17 cellular contexts compared by ENCODE assay signal in the genomic region with DNA sequence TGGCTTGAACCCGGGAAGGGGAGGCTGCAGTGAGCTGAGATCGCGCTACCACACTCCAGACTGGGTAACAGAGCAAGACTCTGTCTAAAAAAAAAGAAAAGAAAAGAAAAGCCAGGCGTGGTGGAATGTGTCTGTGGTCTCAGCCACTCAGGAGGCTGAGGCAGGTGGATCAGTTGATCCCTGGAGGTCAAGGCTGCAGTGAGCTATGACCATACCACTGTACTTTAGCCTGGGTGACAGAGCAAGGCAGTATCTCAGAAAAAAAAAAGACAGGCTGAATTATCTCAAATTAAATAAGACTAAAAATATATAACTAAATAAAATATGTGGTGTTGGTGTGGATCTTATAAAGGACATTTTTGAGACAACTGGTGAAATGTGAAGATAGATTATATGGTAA.
"Had no signal": no experiment of that assay in that cellular context is flagged by ENCODE, and none has a peak within 500 bp of the region (broad histone marks: within the 10 kb centered on the region; RNA-seq: fewer than 3 reads in every experiment).

No MANE protein-coding gene starts in this region.

- ATAC-seq: activated CD4-positive, CD25-positive, alpha-beta regulatory T cell treated with anti-CD3 and anti-CD28 coated beads, Interleukin-2, amount 50 U/mL, for 24 hours; gastroesophageal sphincter had no signal

- H3K9me3 Mint-ChIP-seq: activated CD4-positive, alpha-beta T cell treated with anti-CD3 and anti-CD28 coated beads, Interleukin-2, amount 10 ng/mL, durations not matched to agents 7 days and 5 days; activated T-helper 1 cell treated with anti-CD3 and anti-CD28 coated beads, Interleukin-12 subunit alpha, Interleukin-12 subunit beta, Interleukin-2, Interleukin-4 antibody, amounts not matched to agents 30 ng/mL and 10 ng/mL and 1 ng/mL, durations not matched to agents 14 hours and 24 hours and 36 hours; immature natural killer cell had no signal

- H3K4me3 ChIP-seq: ascending aorta, gastroesophageal sphincter, vagina had no signal

- DNase-seq: activated CD4-positive, alpha-beta T cell treated with anti-CD3 and anti-CD28 coated beads, Interleukin-2, amount 10 ng/mL, durations not matched to agents 7 days and 5 days; activated CD8-positive, alpha-beta memory T cell treated with anti-CD3 and anti-CD28 coated beads, Interleukin-2, amount 50 U/mL, for 4 hours; effector CD4-positive, alpha-beta T cell; immature natural killer cell; kidney glomerular epithelial cell; nucleus accumbens; stimulated activated CD4-positive, alpha-beta T cell treated with anti-CD3 and anti-CD28 coated beads, Interleukin-12 subunit alpha, Interleukin-12 subunit beta, amount 100 ng/mL, for 4 hours; stimulated activated CD4-positive, alpha-beta T cell treated with anti-CD3 and anti-CD28 coated beads, Interleukin-1b, Interleukin-23, amount 100 ng/mL, for 48 hours; stimulated activated CD8-positive, alpha-beta memory T cell treated with anti-CD3 and anti-CD28 coated beads, Interleukin-4, amount 100 ng/mL, for 48 hours; stimulated activated naive CD4-positive, alpha-beta T cell treated with Interleukin-2 at 50 U/mL for 16 hours; trophoblast cell had no signal

- H3K27me3 ChIP-seq: ascending aorta, gastroesophageal sphincter, vagina had no signal

- H3K27ac ChIP-seq: gastroesophageal sphincter, vagina had no signal

- H3K4me1 ChIP-seq: ascending aorta, vagina had no signal

- H3K4me3 Mint-ChIP-seq: activated CD4-positive, alpha-beta T cell treated with anti-CD3 and anti-CD28 coated beads, Interleukin-2, amount 10 ng/mL, durations not matched to agents 7 days and 5 days; activated T-helper 1 cell treated with anti-CD3 and anti-CD28 coated beads, Interleukin-12 subunit alpha, Interleukin-12 subunit beta, Interleukin-2, Interleukin-4 antibody, amounts not matched to agents 30 ng/mL and 10 ng/mL and 1 ng/mL, durations not matched to agents 14 hours and 24 hours and 36 hours; immature natural killer cell; nephron had no signal

- H3K27me3 Mint-ChIP-seq: activated CD4-positive, alpha-beta T cell treated with anti-CD3 and anti-CD28 coated beads, Interleukin-2, amount 10 ng/mL, durations not matched to agents 7 days and 5 days had no signal
